9 cellular contexts compared by ENCODE assay signal in the genomic region with DNA sequence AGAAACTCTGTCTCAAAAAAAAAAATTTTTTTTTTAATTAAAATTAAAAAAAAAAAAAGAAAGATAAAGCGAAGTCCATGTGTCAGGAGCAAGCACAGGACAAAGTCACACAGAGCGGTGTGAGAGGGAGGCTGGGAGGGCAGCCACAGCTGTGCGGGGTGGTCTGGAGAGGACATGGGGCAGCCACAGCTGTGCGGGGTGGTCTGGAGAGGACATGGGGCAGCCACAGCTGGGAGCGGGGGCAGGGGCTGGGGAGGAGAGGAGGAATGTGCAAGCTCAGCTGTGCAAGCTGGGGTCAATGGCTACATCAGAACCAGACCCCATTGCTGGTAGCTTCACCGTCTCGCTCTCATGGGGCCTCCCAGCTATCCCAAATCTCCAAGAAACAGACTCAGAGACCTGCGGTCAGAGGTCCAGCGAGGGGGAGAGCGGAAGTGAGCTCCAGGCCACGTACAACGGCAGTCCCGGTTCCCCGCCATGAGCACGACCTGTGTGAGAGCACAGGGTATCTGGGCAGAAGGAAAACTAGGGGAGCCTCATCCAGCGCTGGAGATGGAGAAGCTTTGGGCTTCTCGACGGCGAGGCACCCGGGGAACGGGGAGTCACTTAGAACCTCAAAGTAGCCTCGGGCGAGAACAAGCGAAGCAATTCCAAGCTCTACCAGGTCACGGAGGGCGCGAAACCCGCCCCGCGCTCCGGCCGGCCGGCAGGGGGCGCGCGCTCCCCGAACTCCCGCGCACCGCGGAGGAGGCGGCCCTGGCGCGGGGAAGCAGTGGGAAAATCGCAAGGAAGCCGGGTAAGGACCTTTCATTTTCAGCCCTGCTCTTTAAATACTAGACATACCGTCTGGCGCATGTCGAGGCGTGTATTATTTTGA. TPM values are rescaled to one million over a fixed set of nuclear protein-coding genes. Genes with fewer than 3 reads are reported as not detected.
DNase-seq lines count a peak whose midpoint lies in the region; ATAC-seq, FAIRE-seq and TF ChIP-seq lines count a peak whose summit lies in the region.
"Not testable (repeated sequence)": the region's sequence is repeated elsewhere in the genome, so short reads cannot be mapped to it uniquely, and the experiment has no call there.
"Had no signal": no experiment of that assay in that cellular context is flagged by ENCODE, and none has a peak within 500 bp of the region (broad histone marks: within the 10 kb centered on the region; RNA-seq: fewer than 3 reads in every experiment).

No MANE protein-coding gene starts in this region.

- H2BK12ac ChIP-seq in H1 (ENCODE audit: low read depth, low read length), result not testable (repeated sequence)

- H3K4me3 ChIP-seq in H1 (ENCODE audit: extremely low read depth in 1 of 4, insufficient read depth in 2 of 4, low read depth in 3 of 4, low read length in 4 of 4), result not testable (repeated sequence)

- not testable (repeated sequence) for H3K27me3 Mint-ChIP-seq in activated CD4-positive, alpha-beta T cell treated with anti-CD3 and anti-CD28 coated beads, Interleukin-2, amount 10 ng/mL, durations not matched to agents 7 days and 5 days; natural killer cell (ENCODE audit: low read depth in 2 of 2); type B pancreatic cell

- peak overlapping the region; percentile 72 for H3K4me3 Mint-ChIP-seq in activated CD4-positive, alpha-beta T cell treated with anti-CD3 and anti-CD28 coated beads, Interleukin-2, amount 10 ng/mL, durations not matched to agents 7 days and 5 days
- H3K4me3 Mint-ChIP-seq in natural killer cell, result not testable (repeated sequence)
- H3K4me3 Mint-ChIP-seq in type B pancreatic cell, result peak overlapping the region; percentile 90

- H3K4me1 Mint-ChIP-seq in activated CD4-positive, alpha-beta T cell treated with anti-CD3 and anti-CD28 coated beads, Interleukin-2, amount 10 ng/mL, durations not matched to agents 7 days and 5 days; natural killer cell; type B pancreatic cell (ENCODE audit: unreplicated experiment): not testable (repeated sequence)

- H3K27ac Mint-ChIP-seq in activated CD4-positive, alpha-beta T cell treated with anti-CD3 and anti-CD28 coated beads, Interleukin-2, amount 10 ng/mL, durations not matched to agents 7 days and 5 days; natural killer cell; type B pancreatic cell: not testable (repeated sequence)

- H2BK15ac ChIP-seq in H1 (ENCODE audit: low read length), result not testable (repeated sequence)

- not testable (repeated sequence) for H3K23ac ChIP-seq in H1 (ENCODE audit: insufficient read length)

- H3K23me2 ChIP-seq in H1 (ENCODE audit: low read depth, low read length), result not testable (repeated sequence)

- H3K14ac ChIP-seq in H1 (ENCODE audit: insufficient read length), result not testable (repeated sequence)

- H3K4me2 ChIP-seq in H1 (ENCODE audit: insufficient read depth in 1 of 2, low read depth in 2 of 2, low read length in 2 of 2), result peak overlapping the region in 1 of 2 experiments; percentile 87; a peak in 2 of 4 replicates

- ATAC-seq in GM18517 (IDR thresholded peaks at IDR 0.05; ENCODE audit: unreplicated experiment), result peak; percentile 89
- peak; percentile 94 for ATAC-seq in GM21381 (IDR thresholded peaks at IDR 0.05; ENCODE audit: unreplicated experiment)
- ATAC-seq in HG02852 (IDR thresholded peaks at IDR 0.05; ENCODE audit: unreplicated experiment), result peak; percentile 90
- ATAC-seq in HG03442 (IDR thresholded peaks at IDR 0.05; ENCODE audit: unreplicated experiment), result peak; percentile 85
- peak; percentile 95 to 97 (median 96) for ATAC-seq in natural killer cell

- H4K91ac ChIP-seq in H1 (replicated peaks; ENCODE audit: insufficient read length, low read length), result not testable (repeated sequence)

- not testable (repeated sequence) for TF ChIP-seq POLR2A in H1 (IDR thresholded peaks at IDR 0.05; ENCODE audit: control extremely low read depth in 1 of 2, low read depth in 2 of 2, low read length in 2 of 2)

- not testable (repeated sequence) for H3K56ac ChIP-seq in H1 (replicated peaks; ENCODE audit: insufficient read length, low read depth, low read length)

- not testable (repeated sequence) for H3K9me3 ChIP-seq in H1 (ENCODE audit: insufficient read depth in 2 of 2, low read depth in 1 of 2, low read length in 1 of 2)

- not testable (repeated sequence) for H4K20me1 ChIP-seq in H1 (replicated peaks in 1 of 2; ENCODE audit: control insufficient read depth in 1 of 2, insufficient read depth in 2 of 2, low read length in 2 of 2)

- not testable (repeated sequence) for H4K5ac ChIP-seq in H1 (ENCODE audit: insufficient read length, low read depth, low read length)

- not testable (repeated sequence) for H2BK20ac ChIP-seq in H1 (ENCODE audit: low read length)

- not testable (repeated sequence) for H3K9ac ChIP-seq in H1 (replicated peaks in 1 of 4; ENCODE audit: extremely low read depth in 1 of 4, low read depth in 3 of 4, low read length in 3 of 4)

- TF ChIP-seq CTCF in H1 (IDR thresholded peaks at IDR 0.05; ENCODE audit: control extremely low read depth in 1 of 3, insufficient read depth in 1 of 3, low read depth in 1 of 3, low read length in 3 of 3); natural killer cell (IDR thresholded peaks at IDR 0.05); type B pancreatic cell (conservative IDR thresholded peaks at IDR 0.05): not testable (repeated sequence)

- H3K79me2 ChIP-seq in H1 (ENCODE audit: control insufficient read depth in 1 of 2, insufficient read depth in 2 of 2, low read length in 2 of 2), result not testable (repeated sequence)

- not testable (repeated sequence) for H3K18ac ChIP-seq in H1 (ENCODE audit: extremely low read depth, low read length)

- H3K27ac ChIP-seq in H1 (ENCODE audit: low read depth, low read length), result not testable (repeated sequence)

- H3K79me1 ChIP-seq in H1 (ENCODE audit: low read depth, low read length), result not testable (repeated sequence)

- CTCF ChIA-PET in activated CD4-positive, alpha-beta T cell treated with anti-CD3 and anti-CD28 coated beads, Interleukin-2, amount 10 ng/mL, durations not matched to agents 7 days and 5 days (lab: Charles Lee); H1 (lab: Charles Lee; ENCODE audit: partially characterized antibody): not testable (repeated sequence)

- H2BK120ac ChIP-seq in H1 (replicated peaks; ENCODE audit: low read depth, low read length), result not testable (repeated sequence)

- H3K36me3 ChIP-seq in H1 (ENCODE audit: control insufficient read depth in 2 of 4, insufficient read depth in 4 of 4, low read length in 3 of 4), result not testable (repeated sequence)

- not testable (repeated sequence) for H2AFZ ChIP-seq in H1 (ENCODE audit: low read length)

- H3K27me3 ChIP-seq in H1 (replicated peaks in 1 of 4; ENCODE audit: control insufficient read depth in 3 of 4, extremely low read depth in 1 of 4, insufficient read depth in 3 of 4, low read length in 3 of 4), result not testable (repeated sequence)

- POLR2A ChIA-PET in activated CD4-positive, alpha-beta T cell treated with anti-CD3 and anti-CD28 coated beads, Interleukin-2, amount 10 ng/mL, durations not matched to agents 7 days and 5 days (lab: Charles Lee); H1 (lab: Charles Lee; ENCODE audit: partially characterized antibody): not testable (repeated sequence)

- not testable (repeated sequence) for H4K8ac ChIP-seq in H1 (ENCODE audit: extremely low read depth, insufficient read depth, low read length)

- 43% methylated on average over 7 of the region's 50 CpGs; no CpG with 5 or more reads in 1 of the 2 experiments for WGBS in H1 (ENCODE audit: extremely low coverage in 1 of 2, insufficient coverage in 1 of 2, insufficient read length in 1 of 2, insufficient replicate concordance in 2 of 2, low coverage in 1 of 2, low lambda C conversion rate in 2 of 2, missing lambda C conversion rate in 1 of 2), 2 experiments

- H2BK5ac ChIP-seq in H1 (ENCODE audit: low read depth, low read length), result not testable (repeated sequence)

- TF ChIP-seq EP300 in H1 (IDR thresholded peaks at IDR 0.05; ENCODE audit: borderline replicate concordance in 1 of 2, low read depth in 2 of 2, low read length in 2 of 2), result not testable (repeated sequence)

- peak; percentile 45 for FAIRE-seq in H1 (lab: Jason Lieb, UNC)

- not testable (repeated sequence) for H3K36me3 Mint-ChIP-seq in activated CD4-positive, alpha-beta T cell treated with anti-CD3 and anti-CD28 coated beads, Interleukin-2, amount 10 ng/mL, durations not matched to agents 7 days and 5 days (ENCODE audit: low read depth); natural killer cell; type B pancreatic cell

- TF ChIP-seq RAD21 in H1 (IDR thresholded peaks at IDR 0.05 in 1 of 2, conservative IDR thresholded peaks at IDR 0.05 in 1 of 2; ENCODE audit: low read depth in 2 of 2, low read length in 2 of 2), result not testable (repeated sequence)

- not testable (repeated sequence) for H3K4me1 ChIP-seq in H1 (replicated peaks in 1 of 4; ENCODE audit: control insufficient read depth in 3 of 4, insufficient read depth in 4 of 4, low read length in 3 of 4)

- not testable (repeated sequence) for H3K9me3 Mint-ChIP-seq in activated CD4-positive, alpha-beta T cell treated with anti-CD3 and anti-CD28 coated beads, Interleukin-2, amount 10 ng/mL, durations not matched to agents 7 days and 5 days; natural killer cell; type B pancreatic cell

- not testable (repeated sequence) for H3K4ac ChIP-seq in H1 (replicated peaks; ENCODE audit: insufficient read length, low read depth, low read length)

- H2AK5ac ChIP-seq in H1 (ENCODE audit: low read depth, low read length), result not testable (repeated sequence)

- not testable (repeated sequence) for DNase-seq in activated CD4-positive, alpha-beta T cell treated with anti-CD3 and anti-CD28 coated beads, Interleukin-2, amount 10 ng/mL, durations not matched to agents 7 days and 5 days; H1 (ENCODE audit: low read depth in 1 of 2, low spot score in 2 of 2); natural killer cell; type B pancreatic cell (ENCODE audit: extremely low spot score, unreplicated experiment)

- intact Hi-C loops in natural killer cell (cut with micrococcal nuclease), result not testable (repeated sequence)

RNA-seq across cellular contexts. Expression of a gene that starts 23.3 kb away (rescaled TPM):
- total RNA-seq in activated CD4-positive, alpha-beta T cell treated with anti-CD3 and anti-CD28 coated beads, Interleukin-2, amount 10 ng/mL, durations not matched to agents 7 days and 5 days, result under 1 TPM; 0.35 to 0.44 TPM
- total RNA-seq in H1 (2021; fragmentation: NEBNext Ultra II Directional; extraction: Animal tissue kit (Norgen Biotek cat#: 25700)), result 0.39 and 1.4 TPM in 2 replicates
- 0.38 and 0.39 TPM in 2 replicates for polyA plus RNA-seq in H1 (2011; rRNA removed)
- polyA plus RNA-seq in H1 (2011; cell fraction: cytosol; rRNA removed), result 0.37 TPM
- polyA plus RNA-seq in H1 (2011; cell fraction: nucleus; rRNA removed), result 1.1 TPM
- polyA plus RNA-seq in H1 (2012, experiment 1 of 2), result 1.4 to 2.4 TPM (median 1.8 TPM) in 3 of 4 replicates, not detected in the other
- 0.51 TPM for polyA plus RNA-seq in H1 (2012, experiment 2 of 2)
- 0.22 TPM for polyA plus RNA-seq in H1 (2013, experiment 1 of 2)
- polyA plus RNA-seq in H1 (2013, experiment 2 of 2), result 0.13 TPM
- polyA minus RNA-seq in H1 (2011; rRNA and poly(A)+ RNA removed), result 0.34 and 0.35 TPM in 2 replicates
- 1.5 TPM for polyA minus RNA-seq in H1 (2011; cell fraction: cytosol; rRNA and poly(A)+ RNA removed)
- 2.7 TPM for polyA minus RNA-seq in H1 (2011; cell fraction: nucleus; rRNA and poly(A)+ RNA removed)
- total RNA-seq in natural killer cell (not detected), type B pancreatic cell (ENCODE audit: low replicate concordance) (not detected in 2 replicates)
- polyA plus RNA-seq: CD14-positive monocyte had no signal

RNA-seq across cellular contexts. Expression of a gene that starts 34.1 kb away (rescaled TPM):
- 100 to 1,000 TPM; 895 to 954 TPM for total RNA-seq in activated CD4-positive, alpha-beta T cell treated with anti-CD3 and anti-CD28 coated beads, Interleukin-2, amount 10 ng/mL, durations not matched to agents 7 days and 5 days
- total RNA-seq in H1 (2021; fragmentation: NEBNext Ultra II Directional; extraction: Animal tissue kit (Norgen Biotek cat#: 25700)), result 720 and 735 TPM in 2 replicates
- polyA plus RNA-seq in H1 (2011; rRNA removed), result 130 and 170 TPM in 2 replicates
- polyA plus RNA-seq in H1 (2011; cell fraction: cytosol; rRNA removed), result 361 TPM
- 324 TPM for polyA plus RNA-seq in H1 (2011; cell fraction: nucleus; rRNA removed)
- 565 to 856 TPM (median 700 TPM) in 4 replicates for polyA plus RNA-seq in H1 (2012, experiment 1 of 2)
- 39.3 TPM for polyA plus RNA-seq in H1 (2012, experiment 2 of 2)
- polyA plus RNA-seq in H1 (2013, experiment 1 of 2), result 345 TPM
- 302 TPM for polyA plus RNA-seq in H1 (2013, experiment 2 of 2)
- polyA minus RNA-seq in H1 (2011; rRNA and poly(A)+ RNA removed), result 287 and 355 TPM in 2 replicates
- 877 TPM for polyA minus RNA-seq in H1 (2011; cell fraction: cytosol; rRNA and poly(A)+ RNA removed)
- 893 TPM for polyA minus RNA-seq in H1 (2011; cell fraction: nucleus; rRNA and poly(A)+ RNA removed)
- total RNA-seq in natural killer cell (1,000 to 10,000 TPM; 1,749 to 2,212 (median 1,853) TPM), type B pancreatic cell (ENCODE audit: low replicate concordance) (560 and 893 TPM in 2 replicates)

RNA-seq across cellular contexts. Expression of a gene that starts 41.2 kb away (rescaled TPM):
- total RNA-seq in activated CD4-positive, alpha-beta T cell treated with anti-CD3 and anti-CD28 coated beads, Interleukin-2, amount 10 ng/mL, durations not matched to agents 7 days and 5 days, result 100 to 1,000 TPM; 369 to 418 TPM
- total RNA-seq in H1 (2021; fragmentation: NEBNext Ultra II Directional; extraction: Animal tissue kit (Norgen Biotek cat#: 25700)), result 659 and 691 TPM in 2 replicates
- 128 and 136 TPM in 2 replicates for polyA plus RNA-seq in H1 (2011; rRNA removed)
- 198 TPM for polyA plus RNA-seq in H1 (2011; cell fraction: cytosol; rRNA removed)
- 235 TPM for polyA plus RNA-seq in H1 (2011; cell fraction: nucleus; rRNA removed)
- polyA plus RNA-seq in H1 (2012, experiment 1 of 2), result 585 to 1,069 TPM (median 670 TPM) in 4 replicates
- 26.5 TPM for polyA plus RNA-seq in H1 (2012, experiment 2 of 2)
- polyA plus RNA-seq in H1 (2013, experiment 1 of 2), result 645 TPM
- polyA plus RNA-seq in H1 (2013, experiment 2 of 2), result 713 TPM
- 1,075 and 1,150 TPM in 2 replicates for polyA minus RNA-seq in H1 (2011; rRNA and poly(A)+ RNA removed)
- polyA minus RNA-seq in H1 (2011; cell fraction: cytosol; rRNA and poly(A)+ RNA removed), result 511 TPM
- 490 TPM for polyA minus RNA-seq in H1 (2011; cell fraction: nucleus; rRNA and poly(A)+ RNA removed)
- 100 to 1,000 TPM; 233 to 291 (median 260) TPM for total RNA-seq in natural killer cell
- 597 and 598 TPM in 2 replicates for total RNA-seq in type B pancreatic cell (ENCODE audit: low replicate concordance)
